In genomic region chr9:133701981-133702797, GRCh38 we compare ENCODE assay signal across 9 cellular contexts. TPM values are rescaled to one million over a fixed set of nuclear protein-coding genes. Genes with fewer than 3 reads are reported as not detected.
DNase-seq lines count a peak whose midpoint lies in the region; ATAC-seq, FAIRE-seq and TF ChIP-seq lines count a peak whose summit lies in the region.
"Had no signal": no experiment of that assay in that cellular context is flagged by ENCODE, and none has a peak within 500 bp of the region (broad histone marks: within the 10 kb centered on the region; RNA-seq: fewer than 3 reads in every experiment).

No MANE protein-coding gene starts in this region.

- H3K9me3 ChIP-seq in hepatocyte (ENCODE audit: low read depth), result no peaks in the 10 kb centered on the region

- WGBS in hepatocyte (ENCODE audit: low lambda C conversion rate, missing lambda C conversion rate), result 79% methylated on average over 22 of the region's 39 CpGs

- H3K27me3 ChIP-seq in hepatocyte, result no peaks in the 10 kb centered on the region

- no peaks in the 10 kb centered on the region for H3K9me2 ChIP-seq in hepatocyte (replicated peaks; ENCODE audit: insufficient read depth)

- no peaks in the 10 kb centered on the region for H3K36me3 ChIP-seq in hepatocyte (replicated peaks; ENCODE audit: insufficient read depth, low read depth)

- H3K4me3 Mint-ChIP-seq in activated T-helper 17 cell treated with anti-CD3 and anti-CD28 coated beads, Interleukin-2, amount 50 U/mL, for 72 hours, result peak overlapping the region; percentile 76

- H3K27ac Mint-ChIP-seq in activated T-helper 17 cell treated with anti-CD3 and anti-CD28 coated beads, Interleukin-2, amount 50 U/mL, for 72 hours, result peak overlapping the region; percentile 82

- no peaks in the 10 kb centered on the region for H3K9me3 Mint-ChIP-seq in activated T-helper 17 cell treated with anti-CD3 and anti-CD28 coated beads, Interleukin-2, amount 50 U/mL, for 72 hours

- no peaks in the 10 kb centered on the region for H3K79me2 ChIP-seq in hepatocyte

- H3K4me2 ChIP-seq in hepatocyte, result peak overlapping the region; percentile 57

- DNase-seq in NCI-H510A treated with DMSO at 0.1 percent for 48 hours (lab: John Stamatoyannopoulos, UW) (peak; percentile 47), hepatocyte (ENCODE audit: low spot score) (peak; percentile 59), foreskin melanocyte (no peak), D721Med (ENCODE audit: insufficient read length, low spot score) (no peak)
- peak; percentile 57 for DNase-seq in stimulated activated CD4-positive, alpha-beta T cell treated with anti-CD3 and anti-CD28 coated beads, Interleukin-2, amount 100 ng/mL, for 4 hours (ENCODE audit: low read depth)

- no peaks in the 10 kb centered on the region for H4K20me1 ChIP-seq in hepatocyte (ENCODE audit: insufficient read depth, poor library complexity, severe bottlenecking)

- peak; percentile 91 for ATAC-seq in activated T-helper 17 cell treated with anti-CD3 and anti-CD28 coated beads, Interleukin-2, amount 50 U/mL, for 72 hours (replicated peaks)
- ATAC-seq in GM21390 (IDR thresholded peaks at IDR 0.05; ENCODE audit: unreplicated experiment) (no peak), HG03175 (IDR thresholded peaks at IDR 0.05; ENCODE audit: unreplicated experiment) (no peak)

- H2AFZ ChIP-seq in hepatocyte, result peak overlapping the region; percentile 56

- TF ChIP-seq CTCF in hepatocyte (IDR thresholded peaks at IDR 0.05; ENCODE audit: poor library complexity) (no peak), D721Med (IDR thresholded peaks at IDR 0.05; ENCODE audit: insufficient read depth, missing control alignments) (no peak)

- peak overlapping the region; percentile 70 for H3K27ac ChIP-seq in hepatocyte
- H3K27ac ChIP-seq: HL-60 had no signal

- H3K27me3 Mint-ChIP-seq in activated T-helper 17 cell treated with anti-CD3 and anti-CD28 coated beads, Interleukin-2, amount 50 U/mL, for 72 hours, result no peaks in the 10 kb centered on the region

- H3K4me1 Mint-ChIP-seq in activated T-helper 17 cell treated with anti-CD3 and anti-CD28 coated beads, Interleukin-2, amount 50 U/mL, for 72 hours, result peaks cover 15% of the 10 kb centered on the region

- no peaks in the 10 kb centered on the region for H3K36me3 Mint-ChIP-seq in activated T-helper 17 cell treated with anti-CD3 and anti-CD28 coated beads, Interleukin-2, amount 50 U/mL, for 72 hours (ENCODE audit: low read depth)

- FAIRE-seq in D721Med (lab: Jason Lieb, UNC), result no peak

- peaks cover 19% of the 10 kb centered on the region for H3K4me1 ChIP-seq in hepatocyte (ENCODE audit: insufficient read depth)

- no peak overlapping the region for H3K4me3 ChIP-seq in hepatocyte

RNA-seq across cellular contexts. Expression of gene SARDH, which starts 36.0 kb away (rescaled TPM):
- 1 to 10 TPM; 2.7 to 2.8 TPM for total RNA-seq in activated T-helper 17 cell treated with anti-CD3 and anti-CD28 coated beads, Interleukin-2, amount 50 U/mL, for 72 hours
- total RNA-seq in hepatocyte, result 6.7 and 9.8 TPM in 2 replicates
- polyA plus RNA-seq in hepatocyte, result 7.5 and 8.1 TPM in 2 replicates

Comparison
In these comparisons a context has a peak if more than half of its experiments do, and no peak if none do; other contexts are left out.
1. DNase-seq: peak in NCI-H510A treated with DMSO at 0.1 percent for 48 hours (single experiment), hepatocyte (single experiment) and stimulated activated CD4-positive, alpha-beta T cell treated with anti-CD3 and anti-CD28 coated beads, Interleukin-2, amount 100 ng/mL, for 4 hours (single experiment); none in foreskin melanocyte (single experiment) and D721Med (single experiment).